In genomic region chr1:84163123-84164038, GRCh38 we compare ENCODE assay signal across 15 cellular contexts. TPM values are rescaled to one million over a fixed set of nuclear protein-coding genes. Genes with fewer than 3 reads are reported as not detected.
A peak's percentile ranks its signal among the peaks of the same experiment; 100 is the strongest.
DNase-seq lines count a peak whose midpoint lies in the region; ATAC-seq and TF ChIP-seq lines count a peak whose summit lies in the region.
"Had no signal": no experiment of that assay in that cellular context is flagged by ENCODE, and none has a peak within 500 bp of the region (broad histone marks: within the 10 kb centered on the region; RNA-seq: fewer than 3 reads in every experiment).

No MANE protein-coding gene starts in this region.

- intact Hi-C loops in activated naive CD4-positive, alpha-beta T cell treated with anti-CD3 and anti-CD28 coated beads for 36 hours (cut with micrococcal nuclease) = loop anchor here (1.0 to 10.0 kb wide), 2 partner anchors 7 to 1041 kb away; partner anchors contain the start of gene SYDE2

- no peak for DNase-seq in activated naive CD4-positive, alpha-beta T cell treated with anti-CD3 and anti-CD28 coated beads for 36 hours
- no peak for DNase-seq in activated naive CD4-positive, alpha-beta T cell treated with anti-CD3 and anti-CD28 coated beads, Interleukin-2, amount 10 ng/mL, durations not matched to agents 7 days and 5 days
- DNase-seq in fibroblast of mammary gland (ENCODE audit: low read depth) (peak; percentile 24), LoVo (ENCODE audit: low spot score) (no peak)
- no peak for DNase-seq in stimulated activated naive B cell treated with anti-CD40 and anti-IgM and Interleukin-4, amounts not matched to agents 10 μg/mL and 1 μg/mL and 100 μg/mL, for 72 hours
- DNase-seq: activated B cell treated with CpG ODN at 0.5 μM for 24 hours; activated effector memory CD4-positive, alpha-beta T cell treated with anti-CD3 and anti-CD28 coated beads, Interleukin-2, amount 50 U/mL, for 16 hours; gastrocnemius medialis; NCI-H1048; NCI-H510A; stimulated activated CD4-positive, alpha-beta T cell treated with anti-CD3 and anti-CD28 coated beads, Interleukin-12 subunit alpha, Interleukin-12 subunit beta, amount 100 ng/mL, for 4 hours had no signal

- CTCF ChIA-PET in activated naive CD4-positive, alpha-beta T cell treated with anti-CD3 and anti-CD28 coated beads for 36 hours (lab: Charles Lee) = interaction anchor here (0.9 to 2.4 kb wide), 3 partner anchors 8 to 22 kb away, joined by 3 to 5 read pairs (median 3); partner anchors contain the start of gene PRKACB
- CTCF ChIA-PET in activated naive CD4-positive, alpha-beta T cell treated with anti-CD3 and anti-CD28 coated beads, Interleukin-2, amount 10 ng/mL, durations not matched to agents 7 days and 5 days (lab: Charles Lee) = interaction anchor here (1.1 to 1.6 kb wide), 3 partner anchors 17 to 231 kb away, joined by 3 to 4 read pairs (median 3); no protein-coding TSS in a partner anchor

- H3K4me3 ChIP-seq in fibroblast of mammary gland (ENCODE audit: control insufficient read depth, low read depth, low read length) = peak overlapping the region; percentile 28
- H3K4me3 ChIP-seq: neural progenitor cell had no signal

- peak overlapping the region; percentile 23 for H3K4me3 Mint-ChIP-seq in activated naive CD4-positive, alpha-beta T cell treated with anti-CD3 and anti-CD28 coated beads for 36 hours
- H3K4me3 Mint-ChIP-seq in activated naive CD4-positive, alpha-beta T cell treated with anti-CD3 and anti-CD28 coated beads, Interleukin-2, amount 10 ng/mL, durations not matched to agents 7 days and 5 days = no peak overlapping the region
- H3K4me3 Mint-ChIP-seq in stimulated activated naive CD8-positive, alpha-beta T cell treated with anti-CD3 and anti-CD28 coated beads, Interleukin-15, Interleukin-2, amounts not matched to agents 100 ng/mL and 50 ng/mL, for 24 hours = peak overlapping the region; percentile 63
- no peak overlapping the region for H3K4me3 Mint-ChIP-seq in stimulated activated naive B cell treated with anti-CD40 and anti-IgM and Interleukin-4, amounts not matched to agents 10 μg/mL and 1 μg/mL and 100 μg/mL, for 72 hours
- H3K4me3 Mint-ChIP-seq: activated B cell treated with CpG ODN at 0.5 μM for 24 hours, neural progenitor cell had no signal

- H3K9me3 Mint-ChIP-seq in activated naive CD4-positive, alpha-beta T cell treated with anti-CD3 and anti-CD28 coated beads for 36 hours = peaks cover 2% of the 10 kb centered on the region
- no peaks in the 10 kb centered on the region for H3K9me3 Mint-ChIP-seq in activated naive CD4-positive, alpha-beta T cell treated with anti-CD3 and anti-CD28 coated beads, Interleukin-2, amount 10 ng/mL, durations not matched to agents 7 days and 5 days
- peaks cover 4% of the 10 kb centered on the region for H3K9me3 Mint-ChIP-seq in stimulated activated naive CD8-positive, alpha-beta T cell treated with anti-CD3 and anti-CD28 coated beads, Interleukin-15, Interleukin-2, amounts not matched to agents 100 ng/mL and 50 ng/mL, for 24 hours
- peaks cover 0 to 2% of the 10 kb centered on the region in 2 donors for H3K9me3 Mint-ChIP-seq in stimulated activated naive B cell treated with anti-CD40 and anti-IgM and Interleukin-4, amounts not matched to agents 10 μg/mL and 1 μg/mL and 100 μg/mL, for 72 hours
- H3K9me3 Mint-ChIP-seq: activated B cell treated with CpG ODN at 0.5 μM for 24 hours, neural progenitor cell had no signal

- peaks cover 62% of the 10 kb centered on the region for H3K4me1 Mint-ChIP-seq in activated naive CD4-positive, alpha-beta T cell treated with anti-CD3 and anti-CD28 coated beads for 36 hours (ENCODE audit: low read depth)
- peaks cover 54% of the 10 kb centered on the region for H3K4me1 Mint-ChIP-seq in activated naive CD4-positive, alpha-beta T cell treated with anti-CD3 and anti-CD28 coated beads, Interleukin-2, amount 10 ng/mL, durations not matched to agents 7 days and 5 days
- peaks cover 87% of the 10 kb centered on the region for H3K4me1 Mint-ChIP-seq in stimulated activated naive CD8-positive, alpha-beta T cell treated with anti-CD3 and anti-CD28 coated beads, Interleukin-15, Interleukin-2, amounts not matched to agents 100 ng/mL and 50 ng/mL, for 24 hours (ENCODE audit: low read depth)
- H3K4me1 Mint-ChIP-seq in stimulated activated naive B cell treated with anti-CD40 and anti-IgM and Interleukin-4, amounts not matched to agents 10 μg/mL and 1 μg/mL and 100 μg/mL, for 72 hours = peaks cover 37 to 64% of the 10 kb centered on the region in 2 donors

- no peak overlapping the region for H3K27ac Mint-ChIP-seq in activated naive CD4-positive, alpha-beta T cell treated with anti-CD3 and anti-CD28 coated beads for 36 hours
- no peak overlapping the region for H3K27ac Mint-ChIP-seq in activated naive CD4-positive, alpha-beta T cell treated with anti-CD3 and anti-CD28 coated beads, Interleukin-2, amount 10 ng/mL, durations not matched to agents 7 days and 5 days
- peak overlapping the region; percentile 29 for H3K27ac Mint-ChIP-seq in stimulated activated naive CD8-positive, alpha-beta T cell treated with anti-CD3 and anti-CD28 coated beads, Interleukin-15, Interleukin-2, amounts not matched to agents 100 ng/mL and 50 ng/mL, for 24 hours
- no peak overlapping the region for H3K27ac Mint-ChIP-seq in stimulated activated naive B cell treated with anti-CD40 and anti-IgM and Interleukin-4, amounts not matched to agents 10 μg/mL and 1 μg/mL and 100 μg/mL, for 72 hours
- H3K27ac Mint-ChIP-seq: activated B cell treated with CpG ODN at 0.5 μM for 24 hours, neural progenitor cell had no signal

- TF ChIP-seq CTCF in fibroblast of mammary gland (conservative IDR thresholded peaks at IDR 0.05; ENCODE audit: control insufficient read depth, insufficient read depth, low read depth, low read length) = no peak

- no peaks in the 10 kb centered on the region for H3K27me3 Mint-ChIP-seq in activated naive CD4-positive, alpha-beta T cell treated with anti-CD3 and anti-CD28 coated beads for 36 hours (ENCODE audit: low read depth)
- H3K27me3 Mint-ChIP-seq in activated naive CD4-positive, alpha-beta T cell treated with anti-CD3 and anti-CD28 coated beads, Interleukin-2, amount 10 ng/mL, durations not matched to agents 7 days and 5 days = no peaks in the 10 kb centered on the region
- H3K27me3 Mint-ChIP-seq in stimulated activated naive CD8-positive, alpha-beta T cell treated with anti-CD3 and anti-CD28 coated beads, Interleukin-15, Interleukin-2, amounts not matched to agents 100 ng/mL and 50 ng/mL, for 24 hours = no peaks in the 10 kb centered on the region
- no peaks in the 10 kb centered on the region for H3K27me3 Mint-ChIP-seq in stimulated activated naive B cell treated with anti-CD40 and anti-IgM and Interleukin-4, amounts not matched to agents 10 μg/mL and 1 μg/mL and 100 μg/mL, for 72 hours
- H3K27me3 Mint-ChIP-seq: activated B cell treated with CpG ODN at 0.5 μM for 24 hours had no signal

- H3K36me3 Mint-ChIP-seq in activated naive CD4-positive, alpha-beta T cell treated with anti-CD3 and anti-CD28 coated beads for 36 hours (ENCODE audit: low read depth) = no peaks in the 10 kb centered on the region
- H3K36me3 Mint-ChIP-seq in activated naive CD4-positive, alpha-beta T cell treated with anti-CD3 and anti-CD28 coated beads, Interleukin-2, amount 10 ng/mL, durations not matched to agents 7 days and 5 days = peaks cover 41% of the 10 kb centered on the region
- H3K36me3 Mint-ChIP-seq in stimulated activated naive CD8-positive, alpha-beta T cell treated with anti-CD3 and anti-CD28 coated beads, Interleukin-15, Interleukin-2, amounts not matched to agents 100 ng/mL and 50 ng/mL, for 24 hours (ENCODE audit: low read depth) = peaks cover 11% of the 10 kb centered on the region
- peaks cover 0 to 6% of the 10 kb centered on the region in 2 donors for H3K36me3 Mint-ChIP-seq in stimulated activated naive B cell treated with anti-CD40 and anti-IgM and Interleukin-4, amounts not matched to agents 10 μg/mL and 1 μg/mL and 100 μg/mL, for 72 hours

- ATAC-seq in SK-N-SH treated with all-trans-retinoic acid at 6 μM for 48 hours = peak; percentile 28
- ATAC-seq in stimulated activated naive B cell treated with anti-CD40 and anti-IgM and Interleukin-4, amounts not matched to agents 10 μg/mL and 1 μg/mL and 100 μg/mL, for 72 hours (replicated peaks) = no peak
- ATAC-seq in HG02870 (IDR thresholded peaks at IDR 0.05; ENCODE audit: unreplicated experiment) = no peak
- ATAC-seq: gastrocnemius medialis had no signal

TF ChIP-seq in SK-N-SH treated with all-trans-retinoic acid at 6 μM for 48 hours, 23 proteins besides CTCF, POLR2A, EP300 and RAD21:
- TF ChIP-seq OSR1 (CRISPR knock-in tag; IDR thresholded peaks at IDR 0.05) (no peak), TSHZ2 (CRISPR knock-in tag; IDR thresholded peaks at IDR 0.05) (no peak), RARB (CRISPR knock-in tag; IDR thresholded peaks at IDR 0.05) (no peak), TCF4 (CRISPR knock-in tag; IDR thresholded peaks at IDR 0.05; ENCODE audit: borderline replicate concordance) (no peak), ZC3H10 (CRISPR knock-in tag; IDR thresholded peaks at IDR 0.05) (no peak), BACH2 (CRISPR knock-in tag; IDR thresholded peaks at IDR 0.05; ENCODE audit: borderline replicate concordance) (no peak), ZNF565 (CRISPR knock-in tag; conservative IDR thresholded peaks at IDR 0.05; ENCODE audit: low read depth) (no peak), ESRRG (CRISPR knock-in tag; IDR thresholded peaks at IDR 0.05) (no peak), ISL1 (CRISPR knock-in tag; IDR thresholded peaks at IDR 0.05) (no peak), ZNF8 (CRISPR knock-in tag; IDR thresholded peaks at IDR 0.05) (no peak)
TF ChIP-seq in SK-N-SH treated with all-trans-retinoic acid at 6 μM for 48 hours: peak in this region for 0.

RNA-seq across cellular contexts. Expression of gene PRKACB, which starts 19.3 kb away (rescaled TPM):
- total RNA-seq in activated naive CD4-positive, alpha-beta T cell treated with anti-CD3 and anti-CD28 coated beads for 36 hours = 10 to 100 TPM; 25.7 to 25.9 TPM

Comparison
In these comparisons a context has a peak if more than half of its experiments do, and no peak if none do; other contexts are left out.
1. H3K4me3 Mint-ChIP-seq: peak in activated naive CD4-positive, alpha-beta T cell treated with anti-CD3 and anti-CD28 coated beads for 36 hours (single experiment) and stimulated activated naive CD8-positive, alpha-beta T cell treated with anti-CD3 and anti-CD28 coated beads, Interleukin-15, Interleukin-2, amounts not matched to agents 100 ng/mL and 50 ng/mL, for 24 hours (single experiment); none in activated naive CD4-positive, alpha-beta T cell treated with anti-CD3 and anti-CD28 coated beads, Interleukin-2, amount 10 ng/mL, durations not matched to agents 7 days and 5 days (single experiment) and stimulated activated naive B cell treated with anti-CD40 and anti-IgM and Interleukin-4, amounts not matched to agents 10 μg/mL and 1 μg/mL and 100 μg/mL, for 72 hours (0 of 2).